In the genomic region with DNA sequence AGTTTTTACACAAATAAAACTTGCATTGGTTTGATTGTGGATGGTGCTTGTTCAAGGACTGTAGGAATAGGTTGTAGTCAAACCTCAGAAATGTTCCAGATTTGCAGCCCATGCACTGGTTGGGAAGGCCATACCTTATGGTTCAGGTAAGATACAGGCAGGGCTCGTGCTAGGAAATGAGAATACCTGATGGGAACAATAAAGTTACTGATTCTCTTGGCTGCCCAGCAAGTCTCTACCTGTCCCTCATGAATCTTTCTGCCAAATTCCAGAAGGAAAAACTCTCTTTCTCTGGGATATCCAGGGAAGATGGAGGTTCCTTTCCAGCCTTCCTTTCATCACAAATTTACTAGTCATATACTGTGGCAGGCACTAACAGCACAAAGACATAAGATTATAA, we compare ENCODE assay signal across 22 cellular contexts.
"Had no signal": no experiment of that assay in that cellular context is flagged by ENCODE, and none has a peak within 500 bp of the region (broad histone marks: within the 10 kb centered on the region; RNA-seq: fewer than 3 reads in every experiment).

No MANE protein-coding gene starts in this region.

- H3K36me3 ChIP-seq: esophagus squamous epithelium, lower lobe of right lung, transverse colon had no signal

- H3K27me3 ChIP-seq: esophagus squamous epithelium, foreskin keratinocyte, hepatocyte, transverse colon had no signal

- H3K9me3 ChIP-seq: esophagus squamous epithelium, lower lobe of right lung, transverse colon had no signal

- H3K27ac ChIP-seq: esophagus squamous epithelium, foreskin keratinocyte, hepatocyte, lower lobe of right lung, transverse colon had no signal

- ATAC-seq: activated CD8-positive, alpha-beta T cell treated with anti-CD3 and anti-CD28 coated beads for 36 hours; foreskin keratinocyte; left colon; lower lobe of right lung; natural killer cell treated with Interleukin-12 subunit alpha and Interleukin-12 subunit beta and Interleukin-15 and Interleukin-18, amount 100 ng/mL, for 72 hours; T-cell had no signal

- H3K4me3 ChIP-seq: esophagus squamous epithelium, hepatocyte, lower lobe of right lung, transverse colon had no signal

- H2AFZ ChIP-seq: hepatocyte had no signal

- H3K79me2 ChIP-seq: hepatocyte had no signal

- H3K4me2 ChIP-seq: hepatocyte had no signal

- DNase-seq: activated CD4-positive, alpha-beta T cell treated with anti-CD3 and anti-CD28 coated beads for 48 hours; activated CD4-positive, CD25-positive, alpha-beta regulatory T cell; activated CD8-positive, alpha-beta T cell treated with anti-CD3 and anti-CD28 coated beads for 36 hours; activated naive CD4-positive, alpha-beta T cell treated with anti-CD3 and anti-CD28 coated beads for 36 hours; activated T-cell treated with anti-CD3 and anti-CD28 coated beads, Interleukin-2, amount 50 U/mL, for 24 hours; anterior cingulate cortex; cerebellar nuclear complex; effector CD8-positive, alpha-beta T cell; esophagus squamous epithelium; left colon; lower lobe of right lung; posterior cingulate gyrus; stimulated activated CD4-positive, alpha-beta T cell treated with anti-CD3 and anti-CD28 coated beads, Interleukin-12 subunit alpha, Interleukin-12 subunit beta, amount 100 ng/mL, for 4 hours; stimulated activated CD4-positive, alpha-beta T cell treated with anti-CD3 and anti-CD28 coated beads, Interleukin-1b, Interleukin-23, amount 100 ng/mL, for 48 hours; stimulated activated CD8-positive, alpha-beta memory T cell treated with anti-CD3 and anti-CD28 coated beads, Interleukin-4, amount 100 ng/mL, for 48 hours; stimulated activated naive CD4-positive, alpha-beta T cell treated with Interleukin-2 at 50 U/mL for 16 hours; T-cell; T-helper 9 cell; transverse colon had no signal
